ENCODE assay signal across 9 cellular contexts in genomic region chr18:3305354-3305762, GRCh38. TPM values are rescaled to one million over a fixed set of nuclear protein-coding genes. Genes with fewer than 3 reads are reported as not detected.
DNase-seq lines count a peak whose midpoint lies in the region; ATAC-seq and TF ChIP-seq lines count a peak whose summit lies in the region.
"Had no signal": no experiment of that assay in that cellular context is flagged by ENCODE, and none has a peak within 500 bp of the region (broad histone marks: within the 10 kb centered on the region; RNA-seq: fewer than 3 reads in every experiment).

No MANE protein-coding gene starts in this region.

- H3K27me3 ChIP-seq in left lung (peaks cover 0 to 5% of the 10 kb centered on the region in 2 donors), HAP-1 (ENCODE audit: low read depth) (no peaks in the 10 kb centered on the region)

- H3K27ac ChIP-seq in left lung, result no peak overlapping the region

- intact Hi-C loops in activated T-helper 1 cell treated with anti-CD3 and anti-CD28 coated beads, Interleukin-12 subunit alpha, Interleukin-12 subunit beta, Interleukin-2, Interleukin-4 antibody, amounts not matched to agents 30 ng/mL and 10 ng/mL and 1 ng/mL, durations not matched to agents 14 hours and 24 hours and 36 hours (cut with micrococcal nuclease), result loop anchor here (1.0 to 2.0 kb wide), 5 partner anchors 8 to 289 kb away; partner anchors contain the start of gene MYL12B
- intact Hi-C loops in left lung (cut with DNase I), result no loop called here

- H3K4me1 ChIP-seq in left lung (no peaks in the 10 kb centered on the region), HAP-1 (no peaks in the 10 kb centered on the region)
- H3K4me1 ChIP-seq: heart right ventricle had no signal

- TF ChIP-seq CTCF in left lung (IDR thresholded peaks at IDR 0.05), result no peak

- peak; percentile 68 for ATAC-seq in left lung

- DNase-seq in ELR (ENCODE audit: low read depth) (peak; percentile 96), Kasumi-1 (lab: John Stamatoyannopoulos, UW) (peak; percentile 87 to 90), left lung (no peak), HUDEP-2 (lab: John Stamatoyannopoulos, UW; ENCODE audit: unreplicated experiment in 76 of 76) (no peak), GM19240 (ENCODE audit: insufficient read length, low spot score) (no peak), HAP-1 (ENCODE audit: low spot score in 2 of 2) (no peak), HuH-7.5 (ENCODE audit: low spot score) (no peak)
- peak; percentile 44 for DNase-seq in activated T-helper 1 cell treated with anti-CD3 and anti-CD28 coated beads, Interleukin-12 subunit alpha, Interleukin-12 subunit beta, Interleukin-2, Interleukin-4 antibody, amounts not matched to agents 30 ng/mL and 10 ng/mL and 1 ng/mL, durations not matched to agents 14 hours and 24 hours and 36 hours (ENCODE audit: low spot score)
- DNase-seq: heart right ventricle had no signal

- H3K9me3 ChIP-seq in left lung (no peaks in the 10 kb centered on the region), HAP-1 (no peaks in the 10 kb centered on the region)
- H3K9me3 ChIP-seq: heart right ventricle had no signal

- peaks cover 17% of the 10 kb centered on the region for H3K27me3 Mint-ChIP-seq in activated T-helper 1 cell treated with anti-CD3 and anti-CD28 coated beads, Interleukin-12 subunit alpha, Interleukin-12 subunit beta, Interleukin-2, Interleukin-4 antibody, amounts not matched to agents 30 ng/mL and 10 ng/mL and 1 ng/mL, durations not matched to agents 14 hours and 24 hours and 36 hours (ENCODE audit: insufficient read depth)

- H3K4me3 Mint-ChIP-seq in activated T-helper 1 cell treated with anti-CD3 and anti-CD28 coated beads, Interleukin-12 subunit alpha, Interleukin-12 subunit beta, Interleukin-2, Interleukin-4 antibody, amounts not matched to agents 30 ng/mL and 10 ng/mL and 1 ng/mL, durations not matched to agents 14 hours and 24 hours and 36 hours, result peak overlapping the region; percentile 3

- peak overlapping the region; percentile 94 for H3K27ac Mint-ChIP-seq in activated T-helper 1 cell treated with anti-CD3 and anti-CD28 coated beads, Interleukin-12 subunit alpha, Interleukin-12 subunit beta, Interleukin-2, Interleukin-4 antibody, amounts not matched to agents 30 ng/mL and 10 ng/mL and 1 ng/mL, durations not matched to agents 14 hours and 24 hours and 36 hours

- no peaks in the 10 kb centered on the region for H3K36me3 ChIP-seq in left lung
- no peaks in the 10 kb centered on the region for H3K36me3 ChIP-seq in HAP-1 (replicated peaks)
- H3K36me3 ChIP-seq: heart right ventricle had no signal

- in situ Hi-C loops in HAP-1 (cut with MboI; ENCODE audit: low sequenced_read_pairs), result no loop called here

- H3K9me3 Mint-ChIP-seq in activated T-helper 1 cell treated with anti-CD3 and anti-CD28 coated beads, Interleukin-12 subunit alpha, Interleukin-12 subunit beta, Interleukin-2, Interleukin-4 antibody, amounts not matched to agents 30 ng/mL and 10 ng/mL and 1 ng/mL, durations not matched to agents 14 hours and 24 hours and 36 hours, result no peaks in the 10 kb centered on the region

- no peak overlapping the region for H3K4me3 ChIP-seq in left lung
- no peak overlapping the region for H3K4me3 ChIP-seq in HAP-1
- H3K4me3 ChIP-seq: heart right ventricle had no signal

- H3K4me1 Mint-ChIP-seq in activated T-helper 1 cell treated with anti-CD3 and anti-CD28 coated beads, Interleukin-12 subunit alpha, Interleukin-12 subunit beta, Interleukin-2, Interleukin-4 antibody, amounts not matched to agents 30 ng/mL and 10 ng/mL and 1 ng/mL, durations not matched to agents 14 hours and 24 hours and 36 hours (ENCODE audit: low read depth), result peaks cover 23% of the 10 kb centered on the region

- no peaks in the 10 kb centered on the region for H3K36me3 Mint-ChIP-seq in activated T-helper 1 cell treated with anti-CD3 and anti-CD28 coated beads, Interleukin-12 subunit alpha, Interleukin-12 subunit beta, Interleukin-2, Interleukin-4 antibody, amounts not matched to agents 30 ng/mL and 10 ng/mL and 1 ng/mL, durations not matched to agents 14 hours and 24 hours and 36 hours (ENCODE audit: low read depth)

RNA-seq across cellular contexts. Expression of gene MYL12B, which starts 43.4 kb away (rescaled TPM):
- 234 and 235 TPM in 2 replicates for total RNA-seq in activated T-helper 1 cell treated with anti-CD3 and anti-CD28 coated beads, Interleukin-12 subunit alpha, Interleukin-12 subunit beta, Interleukin-2, Interleukin-4 antibody, amounts not matched to agents 30 ng/mL and 10 ng/mL and 1 ng/mL, durations not matched to agents 14 hours and 24 hours and 36 hours
- total RNA-seq in left lung, result 100 to 1,000 TPM; 377 to 467 TPM

RNA-seq across cellular contexts. Expression of gene MYL12A, which starts 57.8 kb away (rescaled TPM):
- 330 and 334 TPM in 2 replicates for total RNA-seq in activated T-helper 1 cell treated with anti-CD3 and anti-CD28 coated beads, Interleukin-12 subunit alpha, Interleukin-12 subunit beta, Interleukin-2, Interleukin-4 antibody, amounts not matched to agents 30 ng/mL and 10 ng/mL and 1 ng/mL, durations not matched to agents 14 hours and 24 hours and 36 hours
- total RNA-seq in left lung, result 100 to 1,000 TPM; 532 to 556 TPM

Comparison
In these comparisons a context has a peak if more than half of its experiments do, and no peak if none do; other contexts are left out.
1. DNase-seq: peak in ELR (single experiment), Kasumi-1 (2 of 2) and activated T-helper 1 cell treated with anti-CD3 and anti-CD28 coated beads, Interleukin-12 subunit alpha, Interleukin-12 subunit beta, Interleukin-2, Interleukin-4 antibody, amounts not matched to agents 30 ng/mL and 10 ng/mL and 1 ng/mL, durations not matched to agents 14 hours and 24 hours and 36 hours (single experiment); none in left lung (0 of 2), HUDEP-2 (0 of 76), GM19240 (single experiment), HAP-1 (0 of 2) and HuH-7.5 (single experiment).